Comparison of ENCODE assay signal across 18 cellular contexts in the genomic region with DNA sequence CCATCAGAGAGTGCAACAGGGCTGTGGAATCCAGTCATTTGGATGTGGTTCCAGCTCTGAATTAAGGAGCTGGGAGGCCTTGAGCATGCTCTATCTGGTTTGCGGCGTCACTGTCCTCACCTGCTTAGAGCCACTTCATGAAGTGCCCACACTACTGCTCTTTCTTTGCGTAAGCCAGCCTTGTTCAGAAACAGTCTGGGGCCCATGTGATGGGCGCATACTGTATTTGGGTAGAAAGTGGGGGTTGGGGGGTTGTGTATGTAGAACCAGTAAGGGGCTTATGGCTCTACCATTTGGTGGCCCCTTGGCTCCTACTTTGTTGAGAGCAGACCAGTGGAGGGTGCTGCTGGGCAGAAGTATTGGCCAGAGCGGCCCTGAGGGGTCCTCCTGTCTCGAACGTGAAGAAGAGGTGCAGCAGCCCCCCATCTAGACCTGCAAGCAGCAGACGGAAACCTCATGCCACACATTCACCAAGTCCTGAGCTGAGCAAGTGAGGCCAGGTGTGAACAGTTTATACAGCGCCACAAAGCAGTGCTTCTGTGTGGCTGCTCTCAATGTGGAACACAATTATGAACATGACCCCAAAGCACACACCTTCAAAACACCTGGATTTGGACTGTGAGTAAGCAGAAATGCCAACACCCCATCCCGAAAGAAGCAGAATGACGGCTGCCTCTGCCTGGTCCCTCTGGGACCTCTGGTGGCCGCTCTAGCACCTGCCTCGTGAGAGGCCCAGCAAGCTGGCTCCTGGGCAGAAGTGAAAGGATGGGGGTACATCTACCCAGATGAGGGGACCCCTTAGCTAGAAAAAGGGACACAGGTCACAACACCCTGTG. TPM values are rescaled to one million over a fixed set of nuclear protein-coding genes. Genes with fewer than 3 reads are reported as not detected.
DNase-seq lines count a peak whose midpoint lies in the region; ATAC-seq and TF ChIP-seq lines count a peak whose summit lies in the region.
"Had no signal": no experiment of that assay in that cellular context is flagged by ENCODE, and none has a peak within 500 bp of the region (broad histone marks: within the 10 kb centered on the region; RNA-seq: fewer than 3 reads in every experiment).

No MANE protein-coding gene starts in this region.

- H3K4me3 Mint-ChIP-seq in WTC11 (no peak overlapping the region), neural crest cell (no peak overlapping the region)
- H3K4me3 Mint-ChIP-seq: activated naive CD8-positive, alpha-beta T cell treated with anti-CD3 and anti-CD28 coated beads, Interleukin-2, amount 10 ng/mL, durations not matched to agents 7 days and 5 days; activated T-helper 1 cell treated with anti-CD3 and anti-CD28 coated beads, Interleukin-12 subunit alpha, Interleukin-12 subunit beta, Interleukin-2, Interleukin-4 antibody, amounts not matched to agents 30 ng/mL and 10 ng/mL and 1 ng/mL, durations not matched to agents 14 hours and 24 hours and 36 hours; immature natural killer cell; natural killer cell had no signal

- H3K27ac Mint-ChIP-seq in WTC11 (no peak overlapping the region), neural crest cell (ENCODE audit: unreplicated experiment) (no peak overlapping the region)
- H3K27ac Mint-ChIP-seq: activated naive CD8-positive, alpha-beta T cell treated with anti-CD3 and anti-CD28 coated beads, Interleukin-2, amount 10 ng/mL, durations not matched to agents 7 days and 5 days; activated T-helper 1 cell treated with anti-CD3 and anti-CD28 coated beads, Interleukin-12 subunit alpha, Interleukin-12 subunit beta, Interleukin-2, Interleukin-4 antibody, amounts not matched to agents 30 ng/mL and 10 ng/mL and 1 ng/mL, durations not matched to agents 14 hours and 24 hours and 36 hours; immature natural killer cell; natural killer cell had no signal

- POLR2A ChIA-PET in WTC11 (lab: Charles Lee): no interaction called here

- H3K4me1 Mint-ChIP-seq in WTC11: no peaks in the 10 kb centered on the region; the same call in 1 of the 2 replicates
- no peaks in the 10 kb centered on the region for H3K4me1 Mint-ChIP-seq in neural crest cell
- H3K4me1 Mint-ChIP-seq: activated naive CD8-positive, alpha-beta T cell treated with anti-CD3 and anti-CD28 coated beads, Interleukin-2, amount 10 ng/mL, durations not matched to agents 7 days and 5 days; immature natural killer cell; natural killer cell had no signal

- CTCF ChIA-PET in WTC11 (lab: Charles Lee): interaction anchor here (0.6 to 1.8 kb wide), 14 partner anchors 9 to 169 kb away, joined by 3 to 9 read pairs (median 4); no protein-coding TSS in a partner anchor

- H3K36me3 Mint-ChIP-seq in WTC11 (no peaks in the 10 kb centered on the region), neural crest cell (ENCODE audit: low read depth) (no peaks in the 10 kb centered on the region)
- H3K36me3 Mint-ChIP-seq: activated naive CD8-positive, alpha-beta T cell treated with anti-CD3 and anti-CD28 coated beads, Interleukin-2, amount 10 ng/mL, durations not matched to agents 7 days and 5 days; immature natural killer cell; natural killer cell had no signal

- ATAC-seq in HG02885 (IDR thresholded peaks at IDR 0.05; ENCODE audit: poor library complexity, unreplicated experiment) (peak; percentile 43), WTC11 (peak; percentile 26; the same call in 1 of the 2 replicates)
- ATAC-seq: natural killer cell, psoas muscle, Right ventricle myocardium inferior had no signal

- no peaks in the 10 kb centered on the region for H3K27me3 Mint-ChIP-seq in WTC11 (ENCODE audit: low read depth)
- H3K27me3 Mint-ChIP-seq in neural crest cell (ENCODE audit: low read depth): no peaks in the 10 kb centered on the region

- peak; percentile 21; the same call in 1 of the 2 replicates for TF ChIP-seq CTCF in GM12874 (IDR thresholded peaks at IDR 0.05; ENCODE audit: insufficient read depth, low read depth, low read length)
- TF ChIP-seq CTCF in WTC11 (IDR thresholded peaks at IDR 0.05): no peak
- peak; percentile 25 for TF ChIP-seq CTCF in neural crest cell (conservative IDR thresholded peaks at IDR 0.05)

- H3K9me3 Mint-ChIP-seq in WTC11: no peaks in the 10 kb centered on the region
- no peaks in the 10 kb centered on the region for H3K9me3 Mint-ChIP-seq in neural crest cell
- H3K9me3 Mint-ChIP-seq: activated naive CD8-positive, alpha-beta T cell treated with anti-CD3 and anti-CD28 coated beads, Interleukin-2, amount 10 ng/mL, durations not matched to agents 7 days and 5 days; activated T-helper 1 cell treated with anti-CD3 and anti-CD28 coated beads, Interleukin-12 subunit alpha, Interleukin-12 subunit beta, Interleukin-2, Interleukin-4 antibody, amounts not matched to agents 30 ng/mL and 10 ng/mL and 1 ng/mL, durations not matched to agents 14 hours and 24 hours and 36 hours; immature natural killer cell; natural killer cell had no signal

- no peak for DNase-seq in WTC11 (ENCODE audit: low spot score)
- DNase-seq in neural crest cell (ENCODE audit: low read depth, low spot score): no peak
- DNase-seq in SKM-1 (lab: John Stamatoyannopoulos, UW; ENCODE audit: unreplicated experiment): no peak
- DNase-seq in NCI-H1436 (lab: John Stamatoyannopoulos, UW): no peak
- no peak for DNase-seq in SIG-M5 treated with dmso at 0.1 percent for 504 hours (lab: John Stamatoyannopoulos, UW; ENCODE audit: unreplicated experiment)
- DNase-seq: activated CD4-positive, CD25-positive, alpha-beta regulatory T cell; activated naive CD8-positive, alpha-beta T cell treated with anti-CD3 and anti-CD28 coated beads, Interleukin-2, amount 10 ng/mL, durations not matched to agents 7 days and 5 days; dermis blood vessel endothelial cell; erythroblast; immature natural killer cell; natural killer cell; NK-92 treated with Interleukin-12 subunit alpha and Interleukin-12 subunit beta, amount 100 ng/mL, for 24 hours; psoas muscle; thyroid gland had no signal

TF ChIP-seq in WTC11, 78 proteins besides CTCF, POLR2A, EP300 and RAD21:
- no peak for TF ChIP-seq JAZF1 (CRISPR knock-in tag; IDR thresholded peaks at IDR 0.05)
- TF ChIP-seq HMGXB4 (CRISPR knock-in tag; IDR thresholded peaks at IDR 0.05): no peak
- TF ChIP-seq GTF2I (CRISPR knock-in tag; conservative IDR thresholded peaks at IDR 0.05): no peak
TF ChIP-seq in WTC11: peak in this region for 0.

RNA-seq across cellular contexts. Expression of gene SRPRB, which starts 26.6 kb away (rescaled TPM):
- total RNA-seq in WTC11 (2021): 40.9 to 42.2 TPM (median 41.2 TPM) in 3 replicates
- 59.8 and 61.5 TPM in 2 replicates for total RNA-seq in neural crest cell
